8 cellular contexts compared by ENCODE assay signal in the genomic region with DNA sequence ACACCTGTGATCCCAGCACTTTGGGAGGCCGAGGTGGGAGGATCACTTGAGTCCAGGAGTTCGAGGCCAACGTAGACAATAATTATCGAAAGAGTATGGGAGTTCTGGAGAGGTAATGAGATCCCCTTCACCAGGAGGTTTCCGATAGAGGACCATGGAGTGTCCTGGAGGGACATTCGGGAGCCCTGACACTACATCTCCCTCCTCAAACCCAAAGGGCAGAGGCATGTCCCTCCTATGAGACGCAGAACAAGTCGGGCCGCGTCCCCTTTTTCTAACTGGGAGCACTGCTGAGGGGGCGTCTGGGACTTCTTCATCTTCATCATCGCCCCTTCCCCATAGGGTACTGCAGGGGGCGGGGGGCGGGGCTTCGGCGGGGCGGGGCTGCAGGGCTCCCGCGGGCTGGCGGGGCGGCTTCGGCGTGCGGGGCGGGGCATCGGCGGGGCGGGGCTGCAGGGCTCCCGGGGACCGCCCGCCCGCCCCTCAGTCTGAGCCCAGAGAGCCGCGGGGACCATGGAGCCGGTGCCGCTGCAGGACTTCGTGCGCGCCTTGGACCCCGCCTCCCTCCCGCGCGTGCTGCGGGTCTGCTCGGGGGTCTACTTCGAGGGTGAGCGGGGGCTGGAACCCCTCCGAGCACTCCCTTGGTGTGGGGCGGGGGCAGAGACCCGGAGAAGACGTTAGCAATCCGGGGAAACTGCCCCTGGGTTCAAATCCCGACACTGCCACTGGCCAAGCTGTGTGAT. TPM values are rescaled to one million over a fixed set of nuclear protein-coding genes. Genes with fewer than 3 reads are reported as not detected.
DNase-seq lines count a peak whose midpoint lies in the region; ATAC-seq and TF ChIP-seq lines count a peak whose summit lies in the region.

A gene (plus strand): TSS at position 486 of the 743 bp plus-strand sequence. CDS start 28 bp downstream, at position 514.

- no peaks in the 10 kb centered on the region for H3K36me3 ChIP-seq in prostate gland

- H3K9me3 ChIP-seq in prostate gland = no peaks in the 10 kb centered on the region

- peak within 1 kb of the TSS; percentile 93 to 99 (median 95) for H3K4me3 Mint-ChIP-seq in T-cell
- peak within 1 kb of the TSS; percentile 94 for H3K4me3 Mint-ChIP-seq in activated naive CD8-positive, alpha-beta T cell treated with anti-CD3 and anti-CD28 coated beads, Interleukin-2, amount 50 U/mL, for 24 hours

- POLR2A ChIA-PET in T-cell (lab: Charles Lee) = no interaction called here

- peaks cover 46 to 68% (median 51%) of the 10 kb centered on the region in 3 donors for H3K4me1 Mint-ChIP-seq in T-cell
- peaks cover 57% of the 10 kb centered on the region for H3K4me1 Mint-ChIP-seq in activated naive CD8-positive, alpha-beta T cell treated with anti-CD3 and anti-CD28 coated beads, Interleukin-2, amount 50 U/mL, for 24 hours

- H3K27ac ChIP-seq in prostate gland = peak within 1 kb of the TSS in 1 of 2 donors; percentile 53

- no peak for TF ChIP-seq CTCF in prostate gland (IDR thresholded peaks at IDR 0.05)

- in situ Hi-C loops in Caki2 (cut with HindIII; ENCODE audit: low pct_unique_long_range_greater_than_20kb, low sequenced_read_pairs) = no loop called here

- TF ChIP-seq POLR2A in prostate gland (IDR thresholded peaks at IDR 0.05) = peak; percentile 71

- peak within 1 kb of the TSS; percentile 48 to 52 for H3K4me3 ChIP-seq in prostate gland

- no peaks in the 10 kb centered on the region for H3K4me1 ChIP-seq in prostate gland (replicated peaks)

- intact Hi-C loops in left ventricle myocardium superior (cut with micrococcal nuclease) = no loop called here
- intact Hi-C loops in prostate gland (cut with DNase I) = no loop called here

- CTCF ChIA-PET in T-cell (lab: Charles Lee) = no interaction called here

- H3K36me3 Mint-ChIP-seq in T-cell = peaks cover 7% of the 10 kb centered on the region
- H3K36me3 Mint-ChIP-seq in activated naive CD8-positive, alpha-beta T cell treated with anti-CD3 and anti-CD28 coated beads, Interleukin-2, amount 50 U/mL, for 24 hours (ENCODE audit: low read depth) = peaks cover 3% of the 10 kb centered on the region

- H3K27me3 Mint-ChIP-seq in T-cell = no peaks in the 10 kb centered on the region
- H3K27me3 Mint-ChIP-seq in activated naive CD8-positive, alpha-beta T cell treated with anti-CD3 and anti-CD28 coated beads, Interleukin-2, amount 50 U/mL, for 24 hours = no peaks in the 10 kb centered on the region

- H3K9me3 Mint-ChIP-seq in T-cell = no peaks in the 10 kb centered on the region
- no peaks in the 10 kb centered on the region for H3K9me3 Mint-ChIP-seq in activated naive CD8-positive, alpha-beta T cell treated with anti-CD3 and anti-CD28 coated beads, Interleukin-2, amount 50 U/mL, for 24 hours

- 27% methylated on average over 19 of the region's 53 CpGs for WGBS in prostate gland

- H3K27me3 ChIP-seq in prostate gland (replicated peaks; ENCODE audit: insufficient read depth) = no peaks in the 10 kb centered on the region

- peak; percentile 35 for ATAC-seq in HG02973 (IDR thresholded peaks at IDR 0.05; ENCODE audit: unreplicated experiment)
- ATAC-seq in T-cell (replicated peaks in 1 of 4) = peak; percentile 71 to 82 (median 78)
- peak; percentile 77 for ATAC-seq in activated naive CD8-positive, alpha-beta T cell treated with anti-CD3 and anti-CD28 coated beads, Interleukin-2, amount 50 U/mL, for 24 hours
- ATAC-seq in left ventricle myocardium superior = peak; percentile 92
- ATAC-seq in GM21447 (IDR thresholded peaks at IDR 0.05; ENCODE audit: unreplicated experiment) = no peak

- H3K27ac Mint-ChIP-seq in T-cell = peak within 1 kb of the TSS; percentile 91 to 94
- peak within 1 kb of the TSS; percentile 86 for H3K27ac Mint-ChIP-seq in activated naive CD8-positive, alpha-beta T cell treated with anti-CD3 and anti-CD28 coated beads, Interleukin-2, amount 50 U/mL, for 24 hours

- DNase-seq in Caki2 (ENCODE audit: low read depth) (peak; percentile 22), T-cell (peak; percentile 50 to 85 (median 74)), left ventricle myocardium superior (peak; percentile 83), prostate gland (ENCODE audit: low spot score) (no peak), ureter (ENCODE audit: low spot score) (no peak)
- DNase-seq in activated naive CD8-positive, alpha-beta T cell treated with anti-CD3 and anti-CD28 coated beads, Interleukin-2, amount 50 U/mL, for 24 hours = peak; percentile 87

RNA-seq across cellular contexts. Expression of the gene that starts here (rescaled TPM):
- total RNA-seq in Caki2 (2014; rRNA removed; shearing (Covaris generic); ENCODE audit: low replicate concordance) = 0.41 and 3.4 TPM in 2 replicates
- total RNA-seq in T-cell = 100 to 1,000 TPM in 2 of 5 donors, 10 to 100 TPM in 3; 39.0 to 124 (median 94.8) TPM
- total RNA-seq in left ventricle myocardium superior = 5.7 TPM
- total RNA-seq in prostate gland = 100 to 1,000 TPM in 1 of 2 donors, 1 to 10 TPM in 1; 3.6 to 140 TPM
- 10.7 TPM for total RNA-seq in ureter

Comparison
In these comparisons a context has a peak if more than half of its experiments do, and no peak if none do; other contexts are left out.
1. DNase-seq: peak in Caki2 (single experiment), T-cell (34 of 34), activated naive CD8-positive, alpha-beta T cell treated with anti-CD3 and anti-CD28 coated beads, Interleukin-2, amount 50 U/mL, for 24 hours (single experiment) and left ventricle myocardium superior (single experiment); none in prostate gland (single experiment) and ureter (single experiment).